ENCODE assay signal across 11 cellular contexts in genomic region chr4:40514409-40515025, GRCh38.
DNase-seq lines count a peak whose midpoint lies in the region; ATAC-seq and FAIRE-seq lines count a peak whose summit lies in the region.
"Had no signal": no experiment of that assay in that cellular context is flagged by ENCODE, and none has a peak within 500 bp of the region (broad histone marks: within the 10 kb centered on the region; RNA-seq: fewer than 3 reads in every experiment).

No MANE protein-coding gene starts in this region.

- peaks cover 4% of the 10 kb centered on the region for H3K9me3 Mint-ChIP-seq in activated CD4-positive, alpha-beta T cell treated with anti-CD3 and anti-CD28 coated beads, Interleukin-2, amount 10 ng/mL, durations not matched to agents 24 days and 14 days

- peaks cover 28% of the 10 kb centered on the region for H3K4me1 Mint-ChIP-seq in activated CD4-positive, alpha-beta T cell treated with anti-CD3 and anti-CD28 coated beads, Interleukin-2, amount 10 ng/mL, durations not matched to agents 24 days and 14 days
- H3K4me1 Mint-ChIP-seq in T-helper 17 cell = peaks cover 2% of the 10 kb centered on the region

- no peak for DNase-seq in GM18507 (ENCODE audit: extremely low spot score, insufficient read length, low read depth)
- DNase-seq in NCI-H748 (lab: John Stamatoyannopoulos, UW; ENCODE audit: unreplicated experiment) = peak; percentile 84
- no peak for DNase-seq in epithelial cell of prostate (ENCODE audit: low read depth, low spot score)
- no peak for DNase-seq in trophoblast cell
- no peak for DNase-seq in medulla oblongata (ENCODE audit: extremely low spot score)
- no peak for DNase-seq in activated CD4-positive, alpha-beta T cell treated with anti-CD3 and anti-CD28 coated beads, Interleukin-2, amount 10 ng/mL, durations not matched to agents 24 days and 14 days
- DNase-seq in T-helper 17 cell = no peak
- DNase-seq: foreskin melanocyte, GF-D8, NCI-H2171 treated with DMSO at 0.1 percent for 48 hours had no signal

- intact Hi-C loops in activated CD4-positive, alpha-beta T cell treated with anti-CD3 and anti-CD28 coated beads, Interleukin-2, amount 10 ng/mL, durations not matched to agents 24 days and 14 days (cut with micrococcal nuclease) = loop anchor here (1.0 to 5.0 kb wide), 3 partner anchors 11 to 208 kb away; no protein-coding TSS in a partner anchor

- peak overlapping the region; percentile 12 for H3K4ac ChIP-seq in trophoblast cell (ENCODE audit: low read depth, low read length)

- no peak overlapping the region for H3K27ac Mint-ChIP-seq in activated CD4-positive, alpha-beta T cell treated with anti-CD3 and anti-CD28 coated beads, Interleukin-2, amount 10 ng/mL, durations not matched to agents 24 days and 14 days
- no peak overlapping the region for H3K27ac Mint-ChIP-seq in T-helper 17 cell

- no peak overlapping the region for H3K18ac ChIP-seq in trophoblast cell (ENCODE audit: low read length)

- no peaks in the 10 kb centered on the region for H3K27me3 Mint-ChIP-seq in activated CD4-positive, alpha-beta T cell treated with anti-CD3 and anti-CD28 coated beads, Interleukin-2, amount 10 ng/mL, durations not matched to agents 24 days and 14 days
- no peaks in the 10 kb centered on the region for H3K27me3 Mint-ChIP-seq in T-helper 17 cell

- no peak overlapping the region for H3K4me3 ChIP-seq in trophoblast cell (ENCODE audit: low read depth, low read length)

- no peaks in the 10 kb centered on the region for H3K36me3 Mint-ChIP-seq in activated CD4-positive, alpha-beta T cell treated with anti-CD3 and anti-CD28 coated beads, Interleukin-2, amount 10 ng/mL, durations not matched to agents 24 days and 14 days (ENCODE audit: low read depth)
- no peaks in the 10 kb centered on the region for H3K36me3 Mint-ChIP-seq in T-helper 17 cell (ENCODE audit: low read depth)

- H4K12ac ChIP-seq in trophoblast cell (ENCODE audit: low read depth, low read length) = no peak overlapping the region

- ATAC-seq in GM21526 (IDR thresholded peaks at IDR 0.05; ENCODE audit: low FRiP score, unreplicated experiment) = no peak
- ATAC-seq in T-helper 17 cell = no peak

- H3K27ac ChIP-seq in epithelial cell of prostate (peak overlapping the region; percentile 76), trophoblast cell (ENCODE audit: low read depth, low read length) (peak overlapping the region; percentile 49)

- no peak overlapping the region for H3K23ac ChIP-seq in trophoblast cell (ENCODE audit: low read length)

- H3K4me2 ChIP-seq in trophoblast cell (ENCODE audit: low read length) = peak overlapping the region; percentile 47

- no peaks in the 10 kb centered on the region for H3K79me2 ChIP-seq in trophoblast cell (ENCODE audit: control insufficient read depth, insufficient read depth, low read length, poor library complexity)

- peaks cover 16 to 17% of the 10 kb centered on the region in 2 experiments for H3K4me1 ChIP-seq in trophoblast cell (ENCODE audit: control insufficient read depth in 1 of 2, insufficient read depth in 2 of 2, low read length in 2 of 2)

- WGBS in trophoblast cell (ENCODE audit: extremely low coverage, insufficient coverage, insufficient read length) = no CpG with 5 or more reads among the region's 17 CpGs

- H4K91ac ChIP-seq in trophoblast cell (ENCODE audit: low read depth, low read length) = no peak overlapping the region

- no peak overlapping the region for H2AFZ ChIP-seq in trophoblast cell (ENCODE audit: insufficient read depth, low read length, poor library complexity)

- no peak overlapping the region for H2BK5ac ChIP-seq in trophoblast cell (ENCODE audit: low read depth, low read length, poor library complexity)

- H3K9ac ChIP-seq in trophoblast cell (ENCODE audit: low read length) = no peak overlapping the region

- H3K36me3 ChIP-seq in trophoblast cell (ENCODE audit: control insufficient read depth in 1 of 2, insufficient read depth in 2 of 2, low read length in 2 of 2) = no peaks in the 10 kb centered on the region

- no peak overlapping the region for H2BK12ac ChIP-seq in trophoblast cell (ENCODE audit: low read length)

- no peak overlapping the region for H4K8ac ChIP-seq in trophoblast cell (ENCODE audit: low read depth, low read length)

- peak; percentile 18 for FAIRE-seq in GM18507 (lab: Jason Lieb, UNC)

- no peak overlapping the region for H3K4me3 Mint-ChIP-seq in activated CD4-positive, alpha-beta T cell treated with anti-CD3 and anti-CD28 coated beads, Interleukin-2, amount 10 ng/mL, durations not matched to agents 24 days and 14 days
- H3K4me3 Mint-ChIP-seq in T-helper 17 cell = no peak overlapping the region

- H2AK5ac ChIP-seq in trophoblast cell (ENCODE audit: low read length) = no peak overlapping the region

- H3K14ac ChIP-seq in trophoblast cell (ENCODE audit: low read length) = no peak overlapping the region

- H3K9me3 ChIP-seq in trophoblast cell (ENCODE audit: insufficient read depth, low read depth, low read length) (no peaks in the 10 kb centered on the region), T-helper 17 cell (ENCODE audit: control insufficient read depth, low read length, poor library complexity, severe bottlenecking) (no peaks in the 10 kb centered on the region)

- H3K79me1 ChIP-seq in trophoblast cell (ENCODE audit: low read length) = peaks cover 3% of the 10 kb centered on the region

- H3K27me3 ChIP-seq in trophoblast cell (ENCODE audit: insufficient read depth, low read length) = no peaks in the 10 kb centered on the region

- H2BK120ac ChIP-seq in trophoblast cell (ENCODE audit: insufficient read depth, low read length, poor library complexity) = peak overlapping the region; percentile 49
